ENCODE assay signal across 8 cellular contexts in genomic region chr9:113657765-113658564, GRCh38.
DNase-seq lines count a peak whose midpoint lies in the region; ATAC-seq and TF ChIP-seq lines count a peak whose summit lies in the region.

No MANE protein-coding gene starts in this region.

- no peak overlapping the region for H3K4me3 ChIP-seq in BJ (ENCODE audit: low read depth, low read length)

- peak; percentile 96 for TF ChIP-seq CTCF in BJ (IDR thresholded peaks at IDR 0.05; ENCODE audit: insufficient read depth, low read depth, low read length)

- no peaks in the 10 kb centered on the region for H3K36me3 ChIP-seq in BJ (ENCODE audit: control insufficient read depth, insufficient read depth, low read length)

- CTCF ChIA-PET in BJ (lab: Yijun Ruan, JAX), result interaction anchor here (0.7 to 26.1 kb wide), 18 partner anchors 10 to 546 kb away, joined by 3 to 1084 read pairs (median 8); partner anchors contain the start of genes ALAD and WDR31

- DNase-seq in BJ (ENCODE audit: low read depth) (no peak), NCI-H748 (lab: John Stamatoyannopoulos, UW; ENCODE audit: unreplicated experiment) (peak; percentile 76), ecto neural progenitor cell (ENCODE audit: low spot score) (peak; percentile 90), lung microvascular endothelial cell (ENCODE audit: low read depth in 2 of 2) (peak; percentile 89 to 92)
- peak; percentile 72 to 80 for DNase-seq in activated CD4-positive, alpha-beta T cell treated with anti-CD3 and anti-CD28 coated beads, Interleukin-2, amount 50 U/mL, for 4 hours
- DNase-seq in stimulated activated CD8-positive, alpha-beta memory T cell treated with anti-CD3 and anti-CD28 coated beads, Interleukin-15, amount 100 ng/mL, for 24 hours (ENCODE audit: low read depth), result peak; percentile 73

- peak; percentile 51 for ATAC-seq in GM19043 (IDR thresholded peaks at IDR 0.05; ENCODE audit: low read depth, unreplicated experiment)
- ATAC-seq in HG03520 (IDR thresholded peaks at IDR 0.05; ENCODE audit: unreplicated experiment), result peak; percentile 83

- POLR2A ChIA-PET in BJ (lab: Charles Lee), result interaction anchor here (1.0 kb wide), 2 partner anchors 64 to 66 kb away, joined by 3 to 5 read pairs; no protein-coding TSS in a partner anchor

- H3K27me3 ChIP-seq in BJ (ENCODE audit: control insufficient read depth, insufficient read depth, low read length), result peaks cover 4% of the 10 kb centered on the region; the same call in 1 of the 2 replicates
